In genomic region chr5:126777257-126777973, GRCh38 we compare ENCODE assay signal across 8 cellular contexts. TPM values are rescaled to one million over a fixed set of nuclear protein-coding genes. Genes with fewer than 3 reads are reported as not detected.
DNase-seq lines count a peak whose midpoint lies in the region; ATAC-seq, FAIRE-seq and TF ChIP-seq lines count a peak whose summit lies in the region.

No MANE protein-coding gene starts in this region.

- H2AFZ ChIP-seq in HCT116 (ENCODE audit: low read depth, low read length, poor library complexity, severe bottlenecking) (no peak overlapping the region), endothelial cell of umbilical vein (ENCODE audit: low read depth, low read length) (peak overlapping the region; percentile 35)

- H3K9me3 ChIP-seq in HCT116 (ENCODE audit: control insufficient read depth in 1 of 2, insufficient read depth in 1 of 2, low read depth in 1 of 2, low read length in 2 of 2) (no peaks in the 10 kb centered on the region), endothelial cell of umbilical vein (replicated peaks; ENCODE audit: control insufficient read depth, insufficient read depth, low read length) (no peaks in the 10 kb centered on the region), mononuclear cell (ENCODE audit: low read depth, low read length) (no peaks in the 10 kb centered on the region)

- dilution Hi-C loops in endothelial cell of umbilical vein (cut with MboI; ENCODE audit: extremely low pct_ligation_motif_present, low sequenced_read_pairs) = no loop called here

- intact Hi-C loops in HCT116 (cut with micrococcal nuclease) (no loop called here), endothelial cell of umbilical vein (cut with micrococcal nuclease) (loop anchor here (1.0 to 5.0 kb wide), 4 partner anchors 177 to 425 kb away; partner anchors contain the start of genes MARCHF3 and PHAX)

- peak overlapping the region; percentile 81 for H3K4me2 ChIP-seq in HCT116 (ENCODE audit: low read length)
- peak overlapping the region; percentile 49 for H3K4me2 ChIP-seq in endothelial cell of umbilical vein (ENCODE audit: insufficient read depth, low read length)

- H4K20me1 ChIP-seq in HCT116 (ENCODE audit: insufficient read depth) (peaks cover 20% of the 10 kb centered on the region; the same call in 1 of the 2 replicates), endothelial cell of umbilical vein (replicated peaks; ENCODE audit: control insufficient read depth, extremely low read depth, insufficient read depth, low read length) (no peaks in the 10 kb centered on the region)

- peak overlapping the region; percentile 99 for H3K9ac ChIP-seq in HCT116 (ENCODE audit: low read length)
- H3K9ac ChIP-seq in endothelial cell of umbilical vein (replicated peaks; ENCODE audit: extremely low read depth, insufficient read depth, low read length) = peak overlapping the region; percentile 92

- H3K9me1 ChIP-seq in endothelial cell of umbilical vein (replicated peaks; ENCODE audit: control insufficient read depth, extremely low read depth, insufficient read depth, low read length) = no peaks in the 10 kb centered on the region

- no peaks in the 10 kb centered on the region for H3K9me2 ChIP-seq in HCT116 (ENCODE audit: insufficient read depth)

- DNase-seq in GF-D8 (lab: John Stamatoyannopoulos, UW) (peak; percentile 2), HCT116 (ENCODE audit: low read depth, low spot score) (no peak), NCI-H226 (peak; percentile 45), activated T-cell treated with anti-CD3 and anti-CD28 coated beads for 1 hour (ENCODE audit: low read depth) (peak; percentile 46), endothelial cell of umbilical vein (ENCODE audit: low read depth, low spot score) (peak; percentile 72)
- DNase-seq in stimulated activated CD8-positive, alpha-beta memory T cell treated with anti-CD3 and anti-CD28 coated beads, Interleukin-2, amount 100 ng/mL, for 1 hour (ENCODE audit: low read depth in 2 of 2) = peak; percentile 35 to 45

- no peaks in the 10 kb centered on the region for H3K27me3 ChIP-seq in HCT116 (ENCODE audit: insufficient read depth, low read length)
- H3K27me3 ChIP-seq in endothelial cell of umbilical vein (ENCODE audit: control insufficient read depth in 2 of 2, insufficient read depth in 2 of 2, low read length in 2 of 2) = no peaks in the 10 kb centered on the region
- H3K27me3 ChIP-seq in mononuclear cell (ENCODE audit: insufficient read depth, low read length) = no peaks in the 10 kb centered on the region

- TF ChIP-seq CTCF in HCT116 (IDR thresholded peaks at IDR 0.05 in 2 of 3, conservative IDR thresholded peaks at IDR 0.05 in 1 of 3; ENCODE audit: borderline replicate concordance in 1 of 3, insufficient read depth in 1 of 3, low read depth in 2 of 3, low read length in 2 of 3) = no peak; a peak in 1 of 6 replicates
- no peak for TF ChIP-seq CTCF in endothelial cell of umbilical vein (IDR thresholded peaks at IDR 0.05; ENCODE audit: extremely low read depth in 1 of 2, insufficient read depth in 1 of 2, low read depth in 1 of 2, low read length in 2 of 2)

- H3K4me3 ChIP-seq in HCT116 (replicated peaks in 1 of 2; ENCODE audit: low read depth in 1 of 2, low read length in 2 of 2) (peak overlapping the region; percentile 74 to 98), endothelial cell of umbilical vein (replicated peaks in 1 of 3; ENCODE audit: insufficient read depth in 1 of 3, low read depth in 1 of 3, low read length in 3 of 3) (peak overlapping the region; percentile 58 to 89 (median 85)), mononuclear cell (ENCODE audit: low read length) (peak overlapping the region; percentile 89)

- H3K36me3 ChIP-seq in HCT116 (ENCODE audit: control insufficient read depth in 1 of 2, insufficient read depth in 2 of 2, low read length in 2 of 2) (peaks cover 0 to 3% of the 10 kb centered on the region in 2 experiments; a peak in 2 of 4 replicates), endothelial cell of umbilical vein (ENCODE audit: control insufficient read depth in 2 of 2, extremely low read depth in 1 of 2, insufficient read depth in 2 of 2, low read length in 2 of 2) (no peaks in the 10 kb centered on the region)

- ATAC-seq in HCT116 (peak; percentile 5), GM18870 (IDR thresholded peaks at IDR 0.05; ENCODE audit: unreplicated experiment) (no peak)

- CTCF ChIA-PET in HCT116 (lab: Charles Lee) (interaction anchor here (0.5 to 5.7 kb wide), 8 partner anchors 9 to 182 kb away, joined by 3 to 71 read pairs (median 4); partner anchors contain the start of gene ALDH7A1), endothelial cell of umbilical vein (lab: Charles Lee) (interaction anchor here (0.7 to 8.3 kb wide), 14 partner anchors 9 to 715 kb away, joined by 3 to 147 read pairs (median 8); partner anchors contain the start of gene PHAX)

- H3K27ac ChIP-seq in HCT116 (ENCODE audit: low read depth, low read length) (peak overlapping the region; percentile 100), endothelial cell of umbilical vein (ENCODE audit: insufficient read depth, low read depth, low read length) (peak overlapping the region; percentile 80)

- no peak for TF ChIP-seq POLR2A in HCT116 (IDR thresholded peaks at IDR 0.05; ENCODE audit: borderline replicate concordance, extremely low read depth, insufficient read depth, insufficient read length)
- no peak for TF ChIP-seq POLR2A in endothelial cell of umbilical vein (IDR thresholded peaks at IDR 0.05; ENCODE audit: low read depth, low read length)

- TF ChIP-seq RAD21 in HCT116 (IDR thresholded peaks at IDR 0.05; ENCODE audit: low read depth) = no peak

- FAIRE-seq in endothelial cell of umbilical vein (lab: Jason Lieb, UNC) = no peak

- H3K4me1 ChIP-seq in HCT116 (ENCODE audit: control insufficient read depth in 1 of 2, insufficient read depth in 2 of 2, low read length in 2 of 2) = peaks cover 13 to 37% of the 10 kb centered on the region in 2 experiments
- peaks cover 24% of the 10 kb centered on the region for H3K4me1 ChIP-seq in endothelial cell of umbilical vein (ENCODE audit: control insufficient read depth, extremely low read depth, insufficient read depth, low read length)
- H3K4me1 ChIP-seq in mononuclear cell (ENCODE audit: insufficient read depth, low read length) = peaks cover 38% of the 10 kb centered on the region

- RAD21 ChIA-PET in HCT116 (lab: Charles Lee; ENCODE audit: low non-redundant PET in 1 of 2, low total read pairs in 2 of 2, uncharacterized antibody in 2 of 2, unreplicated experiment in 2 of 2) = interaction anchor here (0.7 to 1.3 kb wide), 2 partner anchors 54 to 98 kb away, joined by 3 to 4 read pairs; no protein-coding TSS in a partner anchor

- H3K79me2 ChIP-seq in HCT116 (ENCODE audit: insufficient read depth, low read length) = peaks cover 54% of the 10 kb centered on the region
- peaks cover 50% of the 10 kb centered on the region for H3K79me2 ChIP-seq in endothelial cell of umbilical vein (ENCODE audit: control insufficient read depth, insufficient read depth, low read length)

- POLR2A ChIA-PET in HCT116 (lab: Charles Lee) = interaction anchor here (0.6 to 1.8 kb wide), 10 partner anchors 9 to 183 kb away, joined by 3 to 5 read pairs (median 4); partner anchors contain the start of gene ALDH7A1
- POLR2A ChIA-PET in endothelial cell of umbilical vein (lab: Charles Lee) = interaction anchor here (1.1 to 1.4 kb wide), 3 partner anchors 19 to 253 kb away, joined by 5 to 7 read pairs (median 7); partner anchors contain the start of gene MARCHF3

- BruUV-seq in HCT116 (replicated peaks; lab: Mats Ljungman, UMichigan) = no TSS peak
- TSS peak; percentile 58 for BruUV-seq in endothelial cell of umbilical vein (replicated peaks; lab: Mats Ljungman, UMichigan)

TF ChIP-seq in HCT116, 20 proteins besides CTCF, POLR2A, EP300 and RAD21:
- TF ChIP-seq YY1 (IDR thresholded peaks at IDR 0.05; ENCODE audit: extremely low read depth, insufficient replicate concordance, low read depth, low read length) (no peak), ZFX (IDR thresholded peaks at IDR 0.05) (peak; percentile 42; the same call in 1 of the 2 replicates), EZH2 (IDR thresholded peaks at IDR 0.05) (no peak)
TF ChIP-seq in HCT116: peak in this region for 1.

TF ChIP-seq in endothelial cell of umbilical vein, 7 proteins besides CTCF, POLR2A, EP300 and RAD21:
- TF ChIP-seq JUN (IDR thresholded peaks at IDR 0.05; ENCODE audit: borderline replicate concordance, insufficient read depth, insufficient read length, low read depth) (no peak), FOS (IDR thresholded peaks at IDR 0.05; ENCODE audit: borderline replicate concordance, insufficient read depth, low read length) (no peak), MYC (IDR thresholded peaks at IDR 0.05; ENCODE audit: low read depth, low read length) (no peak), EZH2 (IDR thresholded peaks at IDR 0.05; ENCODE audit: borderline replicate concordance, low read depth, low read length, severe bottlenecking) (no peak), POLR2AphosphoS5 (IDR thresholded peaks at IDR 0.05; ENCODE audit: insufficient read depth, low read depth, low read length) (no peak), GATA2 (IDR thresholded peaks at IDR 0.05; ENCODE audit: insufficient read depth, insufficient read length, low read depth, low read length) (no peak), MAX (IDR thresholded peaks at IDR 0.05; ENCODE audit: insufficient read depth, insufficient read length) (no peak)

RNA-seq across cellular contexts. Expression of gene LMNB1, which starts 0.5 kb away (rescaled TPM):
- total RNA-seq in HCT116 (2021; ENCODE audit: unreplicated experiment) = 150 TPM
- polyA plus RNA-seq in HCT116 (2012) = 67.6 and 89.2 TPM in 2 replicates
- 134 and 144 TPM in 2 replicates for total RNA-seq in endothelial cell of umbilical vein
- 45.2 and 45.3 TPM in 2 replicates for polyA plus RNA-seq in endothelial cell of umbilical vein
- 42.4 and 43.6 TPM in 2 replicates for polyA plus RNA-seq in endothelial cell of umbilical vein (2011; cell fraction: cytosol; rRNA removed)
- 29.9 and 43.9 TPM in 2 replicates for polyA plus RNA-seq in endothelial cell of umbilical vein (2011; cell fraction: nucleus; rRNA removed)
- polyA plus RNA-seq in endothelial cell of umbilical vein (2012) = 37.5 and 82.9 TPM in 2 replicates
- polyA minus RNA-seq in endothelial cell of umbilical vein = 26.2 and 28.9 TPM in 2 replicates
- 45.5 TPM for polyA minus RNA-seq in endothelial cell of umbilical vein (2011; cell fraction: cytosol; rRNA and poly(A)+ RNA removed)
- 23.3 and 28.1 TPM in 2 replicates for polyA minus RNA-seq in endothelial cell of umbilical vein (2011; cell fraction: nucleus; rRNA and poly(A)+ RNA removed)
- total RNA-seq in mononuclear cell = 54.5 TPM
